ENCODE assay signal across 1 cellular context in genomic region chr14:23320584-23321571, GRCh38.
TF ChIP-seq lines count a peak whose summit lies in the region.

Gene PABPN1, plus strand, starts transcription at chr14:23321457. Its CDS starts 13 bp downstream, at chr14:23321470.

TF ChIP-seq in HepG2, 621 proteins besides CTCF, POLR2A, EP300 and RAD21 (continued from another document and continues in another):
- TF ChIP-seq, protein P1, sequence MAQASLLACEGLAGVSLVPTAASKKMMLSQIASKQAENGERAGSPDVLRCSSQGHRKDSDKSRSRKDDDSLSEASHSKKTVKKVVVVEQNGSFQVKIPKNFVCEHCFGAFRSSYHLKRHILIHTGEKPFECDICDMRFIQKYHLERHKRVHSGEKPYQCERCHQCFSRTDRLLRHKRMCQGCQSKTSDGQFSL (CRISPR knock-in tag; IDR thresholded peaks at IDR 0.05): peak; percentile 90; the same call in 1 of the 2 replicates
- no peak; the same call in 1 of the 2 replicates for TF ChIP-seq SMC3 (IDR thresholded peaks at IDR 0.05; ENCODE audit: low read length)
- TF ChIP-seq, protein P2, sequence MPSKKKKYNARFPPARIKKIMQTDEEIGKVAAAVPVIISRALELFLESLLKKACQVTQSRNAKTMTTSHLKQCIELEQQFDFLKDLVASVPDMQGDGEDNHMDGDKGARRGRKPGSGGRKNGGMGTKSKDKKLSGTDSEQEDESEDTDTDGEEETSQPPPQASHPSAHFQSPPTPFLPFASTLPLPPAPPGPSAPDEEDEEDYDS (CRISPR knock-in tag; IDR thresholded peaks at IDR 0.05): peak; percentile 95
- peak; percentile 83; the same call in 1 of the 2 replicates for TF ChIP-seq EED (CRISPR knock-in tag; IDR thresholded peaks at IDR 0.05)
- TF ChIP-seq ZNF614 (CRISPR knock-in tag; IDR thresholded peaks at IDR 0.05; ENCODE audit: borderline replicate concordance): peak; percentile 99
- TF ChIP-seq ZFP90 (CRISPR knock-in tag; IDR thresholded peaks at IDR 0.05; ENCODE audit: borderline replicate concordance): peak; percentile 98
- peak; percentile 98 for TF ChIP-seq ZNF670 (CRISPR knock-in tag; IDR thresholded peaks at IDR 0.05; ENCODE audit: borderline replicate concordance)
- TF ChIP-seq TBP (CRISPR knock-in tag; IDR thresholded peaks at IDR 0.05): peak; percentile 97; the same call in 1 of the 2 replicates
- TF ChIP-seq MED8 (CRISPR knock-in tag; IDR thresholded peaks at IDR 0.05; ENCODE audit: insufficient replicate concordance): peak; percentile 81
- TF ChIP-seq ZBTB39 (CRISPR knock-in tag; IDR thresholded peaks at IDR 0.05): no peak; the same call in 1 of the 2 replicates
- TF ChIP-seq, protein P3, sequence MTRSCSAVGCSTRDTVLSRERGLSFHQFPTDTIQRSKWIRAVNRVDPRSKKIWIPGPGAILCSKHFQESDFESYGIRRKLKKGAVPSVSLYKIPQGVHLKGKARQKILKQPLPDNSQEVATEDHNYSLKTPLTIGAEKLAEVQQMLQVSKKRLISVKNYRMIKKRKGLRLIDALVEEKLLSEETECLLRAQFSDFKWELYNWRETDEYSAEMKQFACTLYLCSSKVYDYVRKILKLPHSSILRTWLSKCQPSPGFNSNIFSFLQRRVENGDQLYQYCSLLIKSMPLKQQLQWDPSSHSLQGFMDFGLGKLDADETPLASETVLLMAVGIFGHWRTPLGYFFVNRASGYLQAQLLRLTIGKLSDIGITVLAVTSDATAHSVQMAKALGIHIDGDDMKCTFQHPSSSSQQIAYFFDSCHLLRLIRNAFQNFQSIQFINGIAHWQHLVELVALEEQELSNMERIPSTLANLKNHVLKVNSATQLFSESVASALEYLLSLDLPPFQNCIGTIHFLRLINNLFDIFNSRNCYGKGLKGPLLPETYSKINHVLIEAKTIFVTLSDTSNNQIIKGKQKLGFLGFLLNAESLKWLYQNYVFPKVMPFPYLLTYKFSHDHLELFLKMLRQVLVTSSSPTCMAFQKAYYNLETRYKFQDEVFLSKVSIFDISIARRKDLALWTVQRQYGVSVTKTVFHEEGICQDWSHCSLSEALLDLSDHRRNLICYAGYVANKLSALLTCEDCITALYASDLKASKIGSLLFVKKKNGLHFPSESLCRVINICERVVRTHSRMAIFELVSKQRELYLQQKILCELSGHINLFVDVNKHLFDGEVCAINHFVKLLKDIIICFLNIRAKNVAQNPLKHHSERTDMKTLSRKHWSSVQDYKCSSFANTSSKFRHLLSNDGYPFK (CRISPR knock-in tag; IDR thresholded peaks at IDR 0.05; ENCODE audit: borderline replicate concordance): peak; percentile 98
- no peak for TF ChIP-seq TRIM22 (IDR thresholded peaks at IDR 0.05)
- no peak; the same call in none of the 2 replicates for TF ChIP-seq ZNF607 (CRISPR knock-in tag; IDR thresholded peaks at IDR 0.05; ENCODE audit: borderline replicate concordance)
- TF ChIP-seq NFE2L2 (IDR thresholded peaks at IDR 0.05; ENCODE audit: low read length): peak; percentile 1; the same call in 1 of the 2 replicates
- peak; percentile 97 for TF ChIP-seq TBX2 (CRISPR knock-in tag; IDR thresholded peaks at IDR 0.05; ENCODE audit: borderline replicate concordance)
- TF ChIP-seq FUBP1 (CRISPR knock-in tag; IDR thresholded peaks at IDR 0.05; ENCODE audit: borderline replicate concordance): peak; percentile 94; the same call in 1 of the 2 replicates
- peak; percentile 95 for TF ChIP-seq RXRA (CRISPR knock-in tag; IDR thresholded peaks at IDR 0.05)
- TF ChIP-seq ZNF616 (CRISPR knock-in tag; IDR thresholded peaks at IDR 0.05; ENCODE audit: low read depth): peak; percentile 69; the same call in 1 of the 2 replicates
- TF ChIP-seq ZBTB3 (CRISPR knock-in tag; IDR thresholded peaks at IDR 0.05; ENCODE audit: borderline replicate concordance, low read depth): peak; percentile 92; the same call in 1 of the 2 replicates
- peak; percentile 71; the same call in 1 of the 2 replicates for TF ChIP-seq ELF4 (CRISPR knock-in tag; IDR thresholded peaks at IDR 0.05; ENCODE audit: borderline replicate concordance)
- TF ChIP-seq SSRP1 (CRISPR knock-in tag; IDR thresholded peaks at IDR 0.05): 0 out of 2 replicates have a peak, but pooled peaks have one; percentile 21
- TF ChIP-seq ZNF317 (CRISPR knock-in tag; IDR thresholded peaks at IDR 0.05): peak; percentile 90
- TF ChIP-seq XBP1 (CRISPR knock-in tag; IDR thresholded peaks at IDR 0.05): peak; percentile 81
- TF ChIP-seq MXD1 (CRISPR knock-in tag; IDR thresholded peaks at IDR 0.05): peak; percentile 82; the same call in 1 of the 2 replicates
- no peak for TF ChIP-seq NR2F2 (IDR thresholded peaks at IDR 0.05; ENCODE audit: borderline replicate concordance, low read depth)
- TF ChIP-seq ATF7 (IDR thresholded peaks at IDR 0.05): peak; percentile 43; the same call in 1 of the 2 replicates
- TF ChIP-seq ATF7 (CRISPR knock-in tag; IDR thresholded peaks at IDR 0.05): peak; percentile 89; the same call in 1 of the 2 replicates
- 0 out of 2 replicates have a peak, but pooled peaks have one; percentile 70 for TF ChIP-seq NAIF1 (CRISPR knock-in tag; IDR thresholded peaks at IDR 0.05; ENCODE audit: borderline replicate concordance)
- no peak for TF ChIP-seq PREB (CRISPR knock-in tag; IDR thresholded peaks at IDR 0.05)
- peak; percentile 99 for TF ChIP-seq ZBTB21 (CRISPR knock-in tag; IDR thresholded peaks at IDR 0.05)
- no peak for TF ChIP-seq KAT2B (IDR thresholded peaks at IDR 0.05; ENCODE audit: borderline replicate concordance, low read depth, low read length)
- TF ChIP-seq REPIN1 (CRISPR knock-in tag; IDR thresholded peaks at IDR 0.05; ENCODE audit: borderline replicate concordance, low read depth): peak; percentile 99
- TF ChIP-seq E2F5 (CRISPR knock-in tag; conservative IDR thresholded peaks at IDR 0.05): peak; percentile 82; the same call in 1 of the 2 replicates
- TF ChIP-seq ZNF367 (CRISPR knock-in tag; IDR thresholded peaks at IDR 0.05; ENCODE audit: borderline replicate concordance): peak; percentile 46
- peak; percentile 81 for TF ChIP-seq RBFOX2 (IDR thresholded peaks at IDR 0.05; ENCODE audit: low read depth, low read length)
- TF ChIP-seq, protein P4, sequence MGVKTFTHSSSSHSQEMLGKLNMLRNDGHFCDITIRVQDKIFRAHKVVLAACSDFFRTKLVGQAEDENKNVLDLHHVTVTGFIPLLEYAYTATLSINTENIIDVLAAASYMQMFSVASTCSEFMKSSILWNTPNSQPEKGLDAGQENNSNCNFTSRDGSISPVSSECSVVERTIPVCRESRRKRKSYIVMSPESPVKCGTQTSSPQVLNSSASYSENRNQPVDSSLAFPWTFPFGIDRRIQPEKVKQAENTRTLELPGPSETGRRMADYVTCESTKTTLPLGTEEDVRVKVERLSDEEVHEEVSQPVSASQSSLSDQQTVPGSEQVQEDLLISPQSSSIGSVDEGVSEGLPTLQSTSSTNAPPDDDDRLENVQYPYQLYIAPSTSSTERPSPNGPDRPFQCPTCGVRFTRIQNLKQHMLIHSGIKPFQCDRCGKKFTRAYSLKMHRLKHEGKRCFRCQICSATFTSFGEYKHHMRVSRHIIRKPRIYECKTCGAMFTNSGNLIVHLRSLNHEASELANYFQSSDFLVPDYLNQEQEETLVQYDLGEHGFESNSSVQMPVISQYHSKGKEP (CRISPR knock-in tag; IDR thresholded peaks at IDR 0.05): peak; percentile 42; the same call in 1 of the 2 replicates
- TF ChIP-seq, protein P5, sequence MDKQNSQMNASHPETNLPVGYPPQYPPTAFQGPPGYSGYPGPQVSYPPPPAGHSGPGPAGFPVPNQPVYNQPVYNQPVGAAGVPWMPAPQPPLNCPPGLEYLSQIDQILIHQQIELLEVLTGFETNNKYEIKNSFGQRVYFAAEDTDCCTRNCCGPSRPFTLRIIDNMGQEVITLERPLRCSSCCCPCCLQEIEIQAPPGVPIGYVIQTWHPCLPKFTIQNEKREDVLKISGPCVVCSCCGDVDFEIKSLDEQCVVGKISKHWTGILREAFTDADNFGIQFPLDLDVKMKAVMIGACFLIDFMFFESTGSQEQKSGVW (CRISPR knock-in tag; IDR thresholded peaks at IDR 0.05; ENCODE audit: borderline replicate concordance): no peak
- no peak for TF ChIP-seq ZFP36 (IDR thresholded peaks at IDR 0.05; ENCODE audit: borderline replicate concordance, low read depth, low read length, partially characterized antibody)
- peak; percentile 94; the same call in 1 of the 2 replicates for TF ChIP-seq MBNL3 (CRISPR knock-in tag; conservative IDR thresholded peaks at IDR 0.05)
- TF ChIP-seq, protein P6, sequence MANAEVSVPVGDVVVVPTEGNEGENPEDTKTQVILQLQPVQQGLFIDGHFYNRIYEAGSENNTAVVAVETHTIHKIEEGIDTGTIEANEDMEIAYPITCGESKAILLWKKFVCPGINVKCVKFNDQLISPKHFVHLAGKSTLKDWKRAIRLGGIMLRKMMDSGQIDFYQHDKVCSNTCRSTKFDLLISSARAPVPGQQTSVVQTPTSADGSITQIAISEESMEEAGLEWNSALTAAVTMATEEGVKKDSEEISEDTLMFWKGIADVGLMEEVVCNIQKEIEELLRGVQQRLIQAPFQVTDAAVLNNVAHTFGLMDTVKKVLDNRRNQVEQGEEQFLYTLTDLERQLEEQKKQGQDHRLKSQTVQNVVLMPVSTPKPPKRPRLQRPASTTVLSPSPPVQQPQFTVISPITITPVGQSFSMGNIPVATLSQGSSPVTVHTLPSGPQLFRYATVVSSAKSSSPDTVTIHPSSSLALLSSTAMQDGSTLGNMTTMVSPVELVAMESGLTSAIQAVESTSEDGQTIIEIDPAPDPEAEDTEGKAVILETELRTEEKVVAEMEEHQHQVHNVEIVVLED (CRISPR knock-in tag; IDR thresholded peaks at IDR 0.05; ENCODE audit: borderline replicate concordance): peak; percentile 92
- peak; percentile 76; the same call in 1 of the 2 replicates for TF ChIP-seq ZNF678 (CRISPR knock-in tag; IDR thresholded peaks at IDR 0.05)
- no peak; the same call in 1 of the 2 replicates for TF ChIP-seq ZNF770 (CRISPR knock-in tag; IDR thresholded peaks at IDR 0.05)
